Comparison of ENCODE assay signal across 1 cellular context in the genomic region with DNA sequence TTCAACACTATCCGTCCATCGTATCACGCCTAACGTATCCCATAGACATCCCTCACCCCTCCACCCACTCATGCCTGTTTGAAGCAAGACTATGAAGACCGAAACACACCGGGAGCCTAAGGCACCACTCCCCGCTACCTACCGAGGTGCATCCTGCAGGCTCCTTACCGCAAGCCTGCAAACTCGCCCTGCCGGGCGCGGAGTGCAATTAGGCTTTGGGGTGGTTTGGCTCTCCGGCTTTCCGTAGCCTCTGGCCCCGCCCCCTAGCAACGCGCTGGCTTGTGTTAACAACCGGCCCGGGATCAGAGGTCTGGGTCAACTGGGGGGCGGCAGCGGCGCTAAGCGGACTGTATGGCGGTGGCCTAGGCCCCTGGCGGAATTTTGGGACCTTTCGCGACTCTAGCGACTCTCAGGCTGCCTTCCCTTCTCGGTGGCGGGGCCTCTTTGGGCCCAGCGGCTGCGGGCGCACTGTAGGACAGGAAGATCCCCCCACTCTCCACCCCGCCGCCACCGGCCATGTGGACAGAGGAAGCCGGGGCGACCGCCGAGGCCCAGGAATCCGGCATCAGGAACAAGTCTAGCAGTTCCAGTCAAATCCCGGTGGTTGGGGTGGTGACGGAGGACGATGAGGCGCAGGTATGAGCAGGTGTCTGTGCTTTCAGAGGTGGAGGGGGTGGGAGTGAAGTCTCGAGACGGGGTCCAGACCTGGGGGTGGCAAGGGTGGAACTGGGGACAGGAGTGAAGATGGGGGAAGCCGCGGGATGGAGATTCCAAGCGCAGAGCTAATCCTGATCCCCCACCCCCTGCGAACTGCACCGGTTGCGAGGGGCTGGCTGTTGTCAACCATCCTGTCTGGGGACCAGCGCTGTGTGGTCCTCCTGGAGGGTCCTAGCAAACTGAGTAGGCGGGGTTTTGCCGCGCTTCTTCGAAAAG.
A peak's percentile ranks its signal among the peaks of the same experiment; 100 is the strongest.
TF ChIP-seq lines count a peak whose summit lies in the region.

A gene with protein sequence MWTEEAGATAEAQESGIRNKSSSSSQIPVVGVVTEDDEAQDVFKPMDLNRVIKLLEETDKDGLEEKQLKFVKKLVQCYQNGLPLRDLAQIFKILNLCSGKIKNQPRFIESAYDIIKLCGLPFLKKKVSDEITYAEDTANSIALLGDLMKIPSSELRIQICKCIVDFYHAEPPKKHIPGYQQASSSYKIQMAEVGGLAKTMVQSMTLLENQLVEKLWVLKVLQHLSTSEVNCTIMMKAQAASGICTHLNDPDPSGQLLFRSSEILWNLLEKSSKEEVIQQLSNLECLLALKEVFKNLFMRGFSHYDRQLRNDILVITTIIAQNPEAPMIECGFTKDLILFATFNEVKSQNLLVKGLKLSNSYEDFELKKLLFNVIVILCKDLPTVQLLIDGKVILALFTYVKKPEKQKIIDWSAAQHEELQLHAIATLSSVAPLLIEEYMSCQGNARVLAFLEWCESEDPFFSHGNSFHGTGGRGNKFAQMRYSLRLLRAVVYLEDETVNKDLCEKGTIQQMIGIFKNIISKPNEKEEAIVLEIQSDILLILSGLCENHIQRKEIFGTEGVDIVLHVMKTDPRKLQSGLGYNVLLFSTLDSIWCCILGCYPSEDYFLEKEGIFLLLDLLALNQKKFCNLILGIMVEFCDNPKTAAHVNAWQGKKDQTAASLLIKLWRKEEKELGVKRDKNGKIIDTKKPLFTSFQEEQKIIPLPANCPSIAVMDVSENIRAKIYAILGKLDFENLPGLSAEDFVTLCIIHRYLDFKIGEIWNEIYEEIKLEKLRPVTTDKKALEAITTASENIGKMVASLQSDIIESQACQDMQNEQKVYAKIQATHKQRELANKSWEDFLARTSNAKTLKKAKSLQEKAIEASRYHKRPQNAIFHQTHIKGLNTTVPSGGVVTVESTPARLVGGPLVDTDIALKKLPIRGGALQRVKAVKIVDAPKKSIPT (plus strand): TSS at position 266 of the 933 bp plus-strand sequence. CDS start 251 bp downstream, at position 517.

TF ChIP-seq in HepG2, 621 proteins besides CTCF, POLR2A, EP300 and RAD21 (continued from another document and continues in another):
- peak; percentile 35; the same call in 1 of the 2 replicates for TF ChIP-seq ZNF770 (CRISPR knock-in tag; IDR thresholded peaks at IDR 0.05)
- TF ChIP-seq TRIM24 (CRISPR knock-in tag; IDR thresholded peaks at IDR 0.05): no peak
- TF ChIP-seq, protein P1, sequence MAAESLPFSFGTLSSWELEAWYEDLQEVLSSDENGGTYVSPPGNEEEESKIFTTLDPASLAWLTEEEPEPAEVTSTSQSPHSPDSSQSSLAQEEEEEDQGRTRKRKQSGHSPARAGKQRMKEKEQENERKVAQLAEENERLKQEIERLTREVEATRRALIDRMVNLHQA (CRISPR knock-in tag; IDR thresholded peaks at IDR 0.05): no peak
- TF ChIP-seq ZNF543 (CRISPR knock-in tag; IDR thresholded peaks at IDR 0.05): peak; percentile 78
- no peak; the same call in 1 of the 2 replicates for TF ChIP-seq ZNF691 (CRISPR knock-in tag; IDR thresholded peaks at IDR 0.05; ENCODE audit: borderline replicate concordance, low read depth)
- TF ChIP-seq ATF7 (IDR thresholded peaks at IDR 0.05): no peak
- 0 out of 2 replicates have a peak, but pooled peaks have one; percentile 9 for TF ChIP-seq ATF7 (CRISPR knock-in tag; IDR thresholded peaks at IDR 0.05)
- TF ChIP-seq PATZ1 (CRISPR knock-in tag; IDR thresholded peaks at IDR 0.05): peak; percentile 68
- TF ChIP-seq RBM39 (IDR thresholded peaks at IDR 0.05; ENCODE audit: low read depth, low read length, poor library complexity, severe bottlenecking): peak; percentile 43
- TF ChIP-seq MTA3 (CRISPR knock-in tag; IDR thresholded peaks at IDR 0.05): no peak
- TF ChIP-seq ZNF652 (CRISPR knock-in tag; IDR thresholded peaks at IDR 0.05; ENCODE audit: borderline replicate concordance, low read depth): no peak
- TF ChIP-seq ZBTB39 (CRISPR knock-in tag; IDR thresholded peaks at IDR 0.05): no peak
- TF ChIP-seq BHLHE40 (IDR thresholded peaks at IDR 0.05; ENCODE audit: low read length): no peak
- TF ChIP-seq TP53 (CRISPR knock-in tag; conservative IDR thresholded peaks at IDR 0.05): no peak
- peak; percentile 73; the same call in 1 of the 2 replicates for TF ChIP-seq KLF9 (CRISPR knock-in tag; IDR thresholded peaks at IDR 0.05; ENCODE audit: low read depth)
- peak; percentile 22; the same call in 1 of the 2 replicates for TF ChIP-seq DMAP1 (CRISPR knock-in tag; IDR thresholded peaks at IDR 0.05)
- TF ChIP-seq EEA1 (CRISPR knock-in tag; IDR thresholded peaks at IDR 0.05; ENCODE audit: borderline replicate concordance): peak; percentile 42; the same call in 1 of the 2 replicates
- peak; percentile 64; the same call in 1 of the 2 replicates for TF ChIP-seq YEATS4 (CRISPR knock-in tag; IDR thresholded peaks at IDR 0.05; ENCODE audit: borderline replicate concordance)
- TF ChIP-seq, protein P2, sequence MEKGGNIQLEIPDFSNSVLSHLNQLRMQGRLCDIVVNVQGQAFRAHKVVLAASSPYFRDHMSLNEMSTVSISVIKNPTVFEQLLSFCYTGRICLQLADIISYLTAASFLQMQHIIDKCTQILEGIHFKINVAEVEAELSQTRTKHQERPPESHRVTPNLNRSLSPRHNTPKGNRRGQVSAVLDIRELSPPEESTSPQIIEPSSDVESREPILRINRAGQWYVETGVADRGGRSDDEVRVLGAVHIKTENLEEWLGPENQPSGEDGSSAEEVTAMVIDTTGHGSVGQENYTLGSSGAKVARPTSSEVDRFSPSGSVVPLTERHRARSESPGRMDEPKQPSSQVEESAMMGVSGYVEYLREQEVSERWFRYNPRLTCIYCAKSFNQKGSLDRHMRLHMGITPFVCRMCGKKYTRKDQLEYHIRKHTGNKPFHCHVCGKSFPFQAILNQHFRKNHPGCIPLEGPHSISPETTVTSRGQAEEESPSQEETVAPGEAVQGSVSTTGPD (CRISPR knock-in tag; IDR thresholded peaks at IDR 0.05): 0 out of 2 replicates have a peak, but pooled peaks have one; percentile 60
- no peak for TF ChIP-seq SNAPC2 (CRISPR knock-in tag; IDR thresholded peaks at IDR 0.05)
- TF ChIP-seq, protein P3, sequence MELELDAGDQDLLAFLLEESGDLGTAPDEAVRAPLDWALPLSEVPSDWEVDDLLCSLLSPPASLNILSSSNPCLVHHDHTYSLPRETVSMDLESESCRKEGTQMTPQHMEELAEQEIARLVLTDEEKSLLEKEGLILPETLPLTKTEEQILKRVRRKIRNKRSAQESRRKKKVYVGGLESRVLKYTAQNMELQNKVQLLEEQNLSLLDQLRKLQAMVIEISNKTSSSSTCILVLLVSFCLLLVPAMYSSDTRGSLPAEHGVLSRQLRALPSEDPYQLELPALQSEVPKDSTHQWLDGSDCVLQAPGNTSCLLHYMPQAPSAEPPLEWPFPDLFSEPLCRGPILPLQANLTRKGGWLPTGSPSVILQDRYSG (CRISPR knock-in tag; IDR thresholded peaks at IDR 0.05): no peak
- no peak for TF ChIP-seq ZNF839 (CRISPR knock-in tag; IDR thresholded peaks at IDR 0.05; ENCODE audit: borderline replicate concordance)
- TF ChIP-seq HHEX (CRISPR knock-in tag; IDR thresholded peaks at IDR 0.05): no peak
- TF ChIP-seq SOX6 (IDR thresholded peaks at IDR 0.05): no peak
- peak; percentile 81 for TF ChIP-seq SOX6 (CRISPR knock-in tag; IDR thresholded peaks at IDR 0.05)
- TF ChIP-seq ZNF879 (CRISPR knock-in tag; IDR thresholded peaks at IDR 0.05): no peak
- no peak for TF ChIP-seq TAF15 (IDR thresholded peaks at IDR 0.05; ENCODE audit: low read depth, low read length, poor library complexity, severe bottlenecking)
- peak; percentile 69 for TF ChIP-seq RXRB (CRISPR knock-in tag; IDR thresholded peaks at IDR 0.05; ENCODE audit: borderline replicate concordance)
- no peak for TF ChIP-seq ZNF451 (CRISPR knock-in tag; IDR thresholded peaks at IDR 0.05)
- peak; percentile 71; the same call in 1 of the 2 replicates for TF ChIP-seq HOXA3 (CRISPR knock-in tag; IDR thresholded peaks at IDR 0.05)
- TF ChIP-seq THAP7 (CRISPR knock-in tag; IDR thresholded peaks at IDR 0.05): 0 out of 2 replicates have a peak, but pooled peaks have one; percentile 72
- TF ChIP-seq ZFX (CRISPR knock-in tag; IDR thresholded peaks at IDR 0.05; ENCODE audit: low read depth): peak; percentile 97
- peak; percentile 90; the same call in 1 of the 2 replicates for TF ChIP-seq ZNF816 (CRISPR knock-in tag; IDR thresholded peaks at IDR 0.05; ENCODE audit: borderline replicate concordance)
- no peak for TF ChIP-seq ZNF143 (CRISPR knock-in tag; IDR thresholded peaks at IDR 0.05)
- no peak for TF ChIP-seq MBD4 (IDR thresholded peaks at IDR 0.05; ENCODE audit: borderline replicate concordance, low read length)
- no peak; the same call in 1 of the 2 replicates for TF ChIP-seq ZNF709 (CRISPR knock-in tag; IDR thresholded peaks at IDR 0.05)
- TF ChIP-seq MLXIP (CRISPR knock-in tag; IDR thresholded peaks at IDR 0.05; ENCODE audit: borderline replicate concordance): no peak
- TF ChIP-seq ZNF564 (CRISPR knock-in tag; IDR thresholded peaks at IDR 0.05): peak; percentile 71; the same call in 1 of the 2 replicates
